25 cellular contexts compared by ENCODE assay signal in genomic region chr7:138520742-138521141, GRCh38.
"Had no signal": no experiment of that assay in that cellular context is flagged by ENCODE, and none has a peak within 500 bp of the region (broad histone marks: within the 10 kb centered on the region; RNA-seq: fewer than 3 reads in every experiment).

No MANE protein-coding gene starts in this region.

- H3K27ac Mint-ChIP-seq: activated CD4-positive, alpha-beta memory T cell treated with anti-CD3 and anti-CD28 coated beads, Interleukin-2, amount 10 ng/mL, durations not matched to agents 7 days and 5 days; activated CD4-positive, alpha-beta T cell treated with anti-CD3 and anti-CD28 coated beads, Interleukin-2, amount 10 ng/mL, durations not matched to agents 7 days and 5 days; activated naive CD4-positive, alpha-beta T cell treated with anti-CD3 and anti-CD28 coated beads, Interleukin-2, amount 10 ng/mL, durations not matched to agents 7 days and 5 days; activated naive CD4-positive, alpha-beta T cell treated with anti-CD3 and anti-CD28 coated beads, Interleukin-2, amount 50 U/mL, for 72 hours; activated naive CD8-positive, alpha-beta T cell treated with anti-CD3 and anti-CD28 coated beads, Interleukin-2, amount 10 ng/mL, durations not matched to agents 7 days and 5 days; effector memory CD8-positive, alpha-beta T cell had no signal

- H3K9me3 Mint-ChIP-seq: central memory CD8-positive, alpha-beta T cell had no signal

- H3K4me1 ChIP-seq: ascending aorta, breast epithelium had no signal

- H3K27ac ChIP-seq: ascending aorta, breast epithelium, coronary artery had no signal

- H3K4me1 Mint-ChIP-seq: activated CD4-positive, alpha-beta memory T cell treated with anti-CD3 and anti-CD28 coated beads, Interleukin-2, amount 10 ng/mL, durations not matched to agents 7 days and 5 days; activated CD4-positive, alpha-beta T cell treated with anti-CD3 and anti-CD28 coated beads, Interleukin-2, amount 10 ng/mL, durations not matched to agents 7 days and 5 days; activated naive CD4-positive, alpha-beta T cell treated with anti-CD3 and anti-CD28 coated beads, Interleukin-2, amount 10 ng/mL, durations not matched to agents 7 days and 5 days; activated naive CD8-positive, alpha-beta T cell treated with anti-CD3 and anti-CD28 coated beads, Interleukin-2, amount 10 ng/mL, durations not matched to agents 7 days and 5 days; central memory CD8-positive, alpha-beta T cell had no signal

- H3K4me3 Mint-ChIP-seq: activated CD4-positive, alpha-beta memory T cell treated with anti-CD3 and anti-CD28 coated beads, Interleukin-2, amount 10 ng/mL, durations not matched to agents 7 days and 5 days; activated CD4-positive, alpha-beta T cell treated with anti-CD3 and anti-CD28 coated beads, Interleukin-2, amount 10 ng/mL, durations not matched to agents 7 days and 5 days; activated naive CD4-positive, alpha-beta T cell treated with anti-CD3 and anti-CD28 coated beads, Interleukin-2, amount 10 ng/mL, durations not matched to agents 7 days and 5 days; activated naive CD8-positive, alpha-beta T cell treated with anti-CD3 and anti-CD28 coated beads, Interleukin-2, amount 10 ng/mL, durations not matched to agents 7 days and 5 days; activated T-cell treated with anti-CD3 and anti-CD28 coated beads, Interleukin-2, amount 50 U/mL, for 4 hours; brain; central memory CD8-positive, alpha-beta T cell; effector memory CD8-positive, alpha-beta T cell had no signal

- ATAC-seq: activated naive CD4-positive, alpha-beta T cell treated with anti-CD3 and anti-CD28 coated beads, Interleukin-2, amount 50 U/mL, for 72 hours; activated T-cell treated with anti-CD3 and anti-CD28 coated beads, Interleukin-2, amount 50 U/mL, for 4 hours; effector memory CD8-positive, alpha-beta T cell; esophagus mucosa had no signal

- H3K27me3 Mint-ChIP-seq: activated CD4-positive, alpha-beta memory T cell treated with anti-CD3 and anti-CD28 coated beads, Interleukin-2, amount 10 ng/mL, durations not matched to agents 7 days and 5 days; activated CD4-positive, alpha-beta T cell treated with anti-CD3 and anti-CD28 coated beads, Interleukin-2, amount 10 ng/mL, durations not matched to agents 7 days and 5 days; activated naive CD4-positive, alpha-beta T cell treated with anti-CD3 and anti-CD28 coated beads, Interleukin-2, amount 10 ng/mL, durations not matched to agents 7 days and 5 days; activated naive CD8-positive, alpha-beta T cell treated with anti-CD3 and anti-CD28 coated beads, Interleukin-2, amount 10 ng/mL, durations not matched to agents 7 days and 5 days; brain; central memory CD8-positive, alpha-beta T cell; effector memory CD8-positive, alpha-beta T cell had no signal

- H3K4me3 ChIP-seq: ascending aorta, breast epithelium, coronary artery had no signal

- DNase-seq: activated CD4-positive, alpha-beta memory T cell treated with anti-CD3 and anti-CD28 coated beads, Interleukin-2, amount 10 ng/mL, durations not matched to agents 7 days and 5 days; activated CD4-positive, alpha-beta T cell treated with anti-CD3 and anti-CD28 coated beads for 1 hour; activated CD4-positive, alpha-beta T cell treated with anti-CD3 and anti-CD28 coated beads for 4 hours; activated CD4-positive, alpha-beta T cell treated with anti-CD3 and anti-CD28 coated beads, Interleukin-2, amount 10 ng/mL, durations not matched to agents 7 days and 5 days; activated CD4-positive, alpha-beta T cell treated with anti-CD3 and anti-CD28 coated beads, Interleukin-2, amount 50 U/mL, for 4 hours; activated CD8-positive, alpha-beta memory T cell treated with anti-CD3 and anti-CD28 coated beads, Interleukin-2, amount 50 U/mL, for 48 hours; activated gamma-delta T cell; activated naive CD4-positive, alpha-beta T cell; activated naive CD4-positive, alpha-beta T cell treated with anti-CD3 and anti-CD28 coated beads, Interleukin-2, amount 10 ng/mL, durations not matched to agents 7 days and 5 days; activated naive CD8-positive, alpha-beta T cell treated with anti-CD3 and anti-CD28 coated beads, Interleukin-2, amount 10 ng/mL, durations not matched to agents 7 days and 5 days; activated T-cell treated with anti-CD3 and anti-CD28 coated beads for 4 hours; activated T-cell treated with anti-CD3 and anti-CD28 coated beads, Interleukin-2, amount 50 U/mL, for 4 hours; dermis blood vessel endothelial cell; effector CD4-positive, alpha-beta T cell; effector memory CD8-positive, alpha-beta T cell; foreskin fibroblast; head of caudate nucleus; T-helper 2 cell had no signal

- H3K36me3 ChIP-seq: breast epithelium had no signal

- H3K27me3 ChIP-seq: ascending aorta, breast epithelium had no signal

- H3K9me3 ChIP-seq: ascending aorta had no signal
